23 cellular contexts compared by ENCODE assay signal in genomic region chr10:108090476-108091215, GRCh38.
"Had no signal": no experiment of that assay in that cellular context is flagged by ENCODE, and none has a peak within 500 bp of the region (broad histone marks: within the 10 kb centered on the region; RNA-seq: fewer than 3 reads in every experiment).

No MANE protein-coding gene starts in this region.

- H3K36me3 Mint-ChIP-seq: activated naive CD4-positive, alpha-beta T cell treated with anti-CD3 and anti-CD28 coated beads, Interleukin-2, amount 50 U/mL, for 72 hours had no signal

- H3K4me3 ChIP-seq: body of pancreas, esophagus muscularis mucosa, tibial nerve had no signal

- DNase-seq: activated B cell treated with CpG ODN at 0.5 μM for 24 hours; activated CD4-positive, alpha-beta T cell treated with anti-CD3 and anti-CD28 coated beads, Interleukin-2, amount 50 U/mL, for 1 hour; activated CD8-positive, alpha-beta T cell treated with anti-CD3 and anti-CD28 coated beads for 36 hours; activated gamma-delta T cell treated with Interleukin-2 at 50 U/mL for 16 hours; activated T-cell treated with anti-CD3 and anti-CD28 coated beads, Interleukin-2, amount 50 U/mL, for 4 hours; body of pancreas; caudate nucleus; glutamatergic neuron; left ventricle myocardium superior; small intestine; stimulated activated CD4-positive, alpha-beta T cell treated with anti-CD3 and anti-CD28 coated beads, Interleukin-2, amount 100 ng/mL, for 24 hours; stimulated activated naive CD4-positive, alpha-beta T cell; T-helper 1 cell had no signal

- ATAC-seq: activated CD8-positive, alpha-beta T cell treated with anti-CD3 and anti-CD28 coated beads for 36 hours; activated naive CD4-positive, alpha-beta T cell treated with anti-CD3 and anti-CD28 coated beads, Interleukin-2, amount 50 U/mL, for 72 hours; activated T-cell treated with anti-CD3 and anti-CD28 coated beads, Interleukin-2, amount 50 U/mL, for 4 hours; activated T-helper 17 cell treated with anti-CD3 and anti-CD28 coated beads, Interleukin-2, amount 50 U/mL, for 72 hours; body of pancreas; left ventricle myocardium superior; sciatic nerve had no signal

- H3K9me3 ChIP-seq: body of pancreas, esophagus muscularis mucosa, tibial nerve had no signal

- FAIRE-seq: endothelial cell of umbilical vein, frontal cortex, islet of Langerhans, small intestine had no signal

- H3K4me1 ChIP-seq: body of pancreas, esophagus muscularis mucosa, tibial nerve had no signal

- H3K4me3 Mint-ChIP-seq: activated B cell treated with CpG ODN at 0.5 μM for 24 hours; activated CD8-positive, alpha-beta T cell treated with anti-CD3 and anti-CD28 coated beads for 36 hours; activated T-cell treated with anti-CD3 and anti-CD28 coated beads, Interleukin-2, amount 50 U/mL, for 4 hours; activated T-helper 17 cell treated with anti-CD3 and anti-CD28 coated beads, Interleukin-2, amount 50 U/mL, for 72 hours; nephron; T-helper 2 cell treated with Interferon-gamma antibody and Interleukin-4, amounts not matched to agents 5 μg/mL and 100 μg/mL, for 36 hours had no signal

- H3K4me1 Mint-ChIP-seq: activated B cell treated with CpG ODN at 0.5 μM for 24 hours; activated T-helper 17 cell treated with anti-CD3 and anti-CD28 coated beads, Interleukin-2, amount 50 U/mL, for 72 hours; nephron had no signal

- H3K27ac ChIP-seq: body of pancreas, esophagus muscularis mucosa, tibial nerve had no signal

- H3K36me3 ChIP-seq: esophagus muscularis mucosa, tibial nerve had no signal

- H3K27ac Mint-ChIP-seq: activated B cell treated with CpG ODN at 0.5 μM for 24 hours; activated CD8-positive, alpha-beta T cell treated with anti-CD3 and anti-CD28 coated beads for 36 hours; activated naive CD4-positive, alpha-beta T cell treated with anti-CD3 and anti-CD28 coated beads, Interleukin-2, amount 50 U/mL, for 72 hours; activated T-helper 17 cell treated with anti-CD3 and anti-CD28 coated beads, Interleukin-2, amount 50 U/mL, for 72 hours; nephron; T-helper 2 cell treated with Interferon-gamma antibody and Interleukin-4, amounts not matched to agents 5 μg/mL and 100 μg/mL, for 36 hours had no signal

- H3K27me3 Mint-ChIP-seq: activated B cell treated with CpG ODN at 0.5 μM for 24 hours; activated CD8-positive, alpha-beta T cell treated with anti-CD3 and anti-CD28 coated beads for 36 hours; activated T-helper 17 cell treated with anti-CD3 and anti-CD28 coated beads, Interleukin-2, amount 50 U/mL, for 72 hours had no signal

- H3K9me3 Mint-ChIP-seq: activated B cell treated with CpG ODN at 0.5 μM for 24 hours; nephron; T-helper 2 cell treated with Interferon-gamma antibody and Interleukin-4, amounts not matched to agents 5 μg/mL and 100 μg/mL, for 36 hours had no signal

- H3K27me3 ChIP-seq: body of pancreas, esophagus muscularis mucosa, tibial nerve had no signal
